In genomic region chr12:82746668-82747067, GRCh38 we compare ENCODE assay signal across 1 cellular context.
TF ChIP-seq lines count a peak whose summit lies in the region.

No MANE protein-coding gene starts in this region.

TF ChIP-seq in H1, 55 proteins besides CTCF, POLR2A, EP300 and RAD21:
- no peak for TF ChIP-seq RNF2 (IDR thresholded peaks at IDR 0.05; ENCODE audit: borderline replicate concordance, low read depth, low read length, missing control alignments, poor library complexity, severe bottlenecking)
- no peak for TF ChIP-seq E2F6 (IDR thresholded peaks at IDR 0.05)
- no peak for TF ChIP-seq CHD1 (IDR thresholded peaks at IDR 0.05; ENCODE audit: low read depth, low read length)
- TF ChIP-seq CBX8 (IDR thresholded peaks at IDR 0.05; ENCODE audit: borderline replicate concordance, low read depth, low read length): no peak
- TF ChIP-seq TBP (IDR thresholded peaks at IDR 0.05; ENCODE audit: low read depth, low read length): no peak
- TF ChIP-seq YY1 (IDR thresholded peaks at IDR 0.05; ENCODE audit: low read depth, low read length): no peak
- TF ChIP-seq JUN (IDR thresholded peaks at IDR 0.05; ENCODE audit: low read depth, low read length): no peak
- TF ChIP-seq BRCA1 (IDR thresholded peaks at IDR 0.05; ENCODE audit: low read depth, low read length): no peak
- no peak for TF ChIP-seq SIX5 (IDR thresholded peaks at IDR 0.05; ENCODE audit: low read depth, low read length)
- no peak for TF ChIP-seq SAP30 (IDR thresholded peaks at IDR 0.05; ENCODE audit: insufficient read depth, insufficient replicate concordance, low read length)
- TF ChIP-seq NANOG (IDR thresholded peaks at IDR 0.05; ENCODE audit: insufficient read depth, low read depth, low read length, poor library complexity, severe bottlenecking): no peak
- TF ChIP-seq MAX (IDR thresholded peaks at IDR 0.05): no peak
- no peak for TF ChIP-seq HDAC6 (IDR thresholded peaks at IDR 0.05; ENCODE audit: low read depth, low read length)
- no peak for TF ChIP-seq FOSL1 (IDR thresholded peaks at IDR 0.05; ENCODE audit: insufficient read depth, low read depth, low read length)
- no peak for TF ChIP-seq SP2 (IDR thresholded peaks at IDR 0.05; ENCODE audit: low read length)
- TF ChIP-seq TEAD4 (IDR thresholded peaks at IDR 0.05; ENCODE audit: low read depth, low read length): no peak
- TF ChIP-seq SIN3A (conservative IDR thresholded peaks at IDR 0.05 in 1 of 2, IDR thresholded peaks at IDR 0.05 in 1 of 2; ENCODE audit: low read depth in 1 of 2, low read length in 2 of 2): no peak
- no peak for TF ChIP-seq CBX5 (IDR thresholded peaks at IDR 0.05; ENCODE audit: low read depth, low read length)
- no peak for TF ChIP-seq MAFK (IDR thresholded peaks at IDR 0.05; ENCODE audit: low read depth, low read length)
- no peak for TF ChIP-seq ASH2L (IDR thresholded peaks at IDR 0.05; ENCODE audit: low read length)
